1 cellular context compared by ENCODE assay signal in the genomic region with DNA sequence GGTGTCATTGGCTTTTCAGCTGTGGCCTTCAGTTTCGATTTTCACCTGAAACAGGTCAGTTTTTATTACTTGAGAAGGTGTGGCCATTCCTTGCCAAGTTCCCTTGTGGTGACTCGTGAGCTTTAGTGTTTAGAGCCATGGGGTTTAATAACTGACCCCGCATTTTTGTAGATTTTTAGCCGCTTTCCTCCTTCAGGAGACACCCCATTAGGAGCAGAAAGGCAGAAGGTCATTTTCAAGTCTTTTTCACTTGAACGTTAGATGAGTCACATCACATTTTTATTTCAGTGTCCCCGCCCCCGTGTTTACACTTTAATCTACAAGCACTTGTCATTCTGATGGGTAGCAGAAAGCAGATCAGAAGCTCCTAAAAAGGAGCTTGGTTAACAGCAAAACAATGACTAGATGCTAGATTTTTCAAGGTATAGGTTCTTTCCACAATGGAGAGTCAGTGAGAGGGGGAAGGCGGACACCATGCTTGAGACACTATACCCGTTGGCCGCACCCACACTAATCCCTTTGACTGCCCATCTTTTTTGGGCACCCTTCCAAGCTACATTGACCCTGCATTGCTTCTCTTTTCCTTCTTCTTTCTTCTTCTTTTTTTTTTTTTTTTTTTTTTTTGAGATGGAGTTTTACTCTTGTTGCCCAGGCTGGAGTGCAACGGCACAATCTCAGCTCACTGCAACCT.
TF ChIP-seq lines count a peak whose summit lies in the region.

No MANE protein-coding gene starts in this region.

TF ChIP-seq in GM23338, 12 proteins besides CTCF, POLR2A, EP300 and RAD21 (continued from another document):
- TF ChIP-seq, protein P1, sequence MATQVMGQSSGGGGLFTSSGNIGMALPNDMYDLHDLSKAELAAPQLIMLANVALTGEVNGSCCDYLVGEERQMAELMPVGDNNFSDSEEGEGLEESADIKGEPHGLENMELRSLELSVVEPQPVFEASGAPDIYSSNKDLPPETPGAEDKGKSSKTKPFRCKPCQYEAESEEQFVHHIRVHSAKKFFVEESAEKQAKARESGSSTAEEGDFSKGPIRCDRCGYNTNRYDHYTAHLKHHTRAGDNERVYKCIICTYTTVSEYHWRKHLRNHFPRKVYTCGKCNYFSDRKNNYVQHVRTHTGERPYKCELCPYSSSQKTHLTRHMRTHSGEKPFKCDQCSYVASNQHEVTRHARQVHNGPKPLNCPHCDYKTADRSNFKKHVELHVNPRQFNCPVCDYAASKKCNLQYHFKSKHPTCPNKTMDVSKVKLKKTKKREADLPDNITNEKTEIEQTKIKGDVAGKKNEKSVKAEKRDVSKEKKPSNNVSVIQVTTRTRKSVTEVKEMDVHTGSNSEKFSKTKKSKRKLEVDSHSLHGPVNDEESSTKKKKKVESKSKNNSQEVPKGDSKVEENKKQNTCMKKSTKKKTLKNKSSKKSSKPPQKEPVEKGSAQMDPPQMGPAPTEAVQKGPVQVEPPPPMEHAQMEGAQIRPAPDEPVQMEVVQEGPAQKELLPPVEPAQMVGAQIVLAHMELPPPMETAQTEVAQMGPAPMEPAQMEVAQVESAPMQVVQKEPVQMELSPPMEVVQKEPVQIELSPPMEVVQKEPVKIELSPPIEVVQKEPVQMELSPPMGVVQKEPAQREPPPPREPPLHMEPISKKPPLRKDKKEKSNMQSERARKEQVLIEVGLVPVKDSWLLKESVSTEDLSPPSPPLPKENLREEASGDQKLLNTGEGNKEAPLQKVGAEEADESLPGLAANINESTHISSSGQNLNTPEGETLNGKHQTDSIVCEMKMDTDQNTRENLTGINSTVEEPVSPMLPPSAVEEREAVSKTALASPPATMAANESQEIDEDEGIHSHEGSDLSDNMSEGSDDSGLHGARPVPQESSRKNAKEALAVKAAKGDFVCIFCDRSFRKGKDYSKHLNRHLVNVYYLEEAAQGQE (IDR thresholded peaks at IDR 0.05; ENCODE audit: unreplicated experiment): no peak
- TF ChIP-seq, protein P2, sequence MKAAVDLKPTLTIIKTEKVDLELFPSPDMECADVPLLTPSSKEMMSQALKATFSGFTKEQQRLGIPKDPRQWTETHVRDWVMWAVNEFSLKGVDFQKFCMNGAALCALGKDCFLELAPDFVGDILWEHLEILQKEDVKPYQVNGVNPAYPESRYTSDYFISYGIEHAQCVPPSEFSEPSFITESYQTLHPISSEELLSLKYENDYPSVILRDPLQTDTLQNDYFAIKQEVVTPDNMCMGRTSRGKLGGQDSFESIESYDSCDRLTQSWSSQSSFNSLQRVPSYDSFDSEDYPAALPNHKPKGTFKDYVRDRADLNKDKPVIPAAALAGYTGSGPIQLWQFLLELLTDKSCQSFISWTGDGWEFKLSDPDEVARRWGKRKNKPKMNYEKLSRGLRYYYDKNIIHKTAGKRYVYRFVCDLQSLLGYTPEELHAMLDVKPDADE (IDR thresholded peaks at IDR 0.05): no peak
- no peak for TF ChIP-seq POLR2AphosphoS5 (IDR thresholded peaks at IDR 0.05; ENCODE audit: low read depth)
- no peak for TF ChIP-seq ZNF331 (CRISPR knock-in tag; IDR thresholded peaks at IDR 0.05; ENCODE audit: low read depth)
- TF ChIP-seq, protein P3, sequence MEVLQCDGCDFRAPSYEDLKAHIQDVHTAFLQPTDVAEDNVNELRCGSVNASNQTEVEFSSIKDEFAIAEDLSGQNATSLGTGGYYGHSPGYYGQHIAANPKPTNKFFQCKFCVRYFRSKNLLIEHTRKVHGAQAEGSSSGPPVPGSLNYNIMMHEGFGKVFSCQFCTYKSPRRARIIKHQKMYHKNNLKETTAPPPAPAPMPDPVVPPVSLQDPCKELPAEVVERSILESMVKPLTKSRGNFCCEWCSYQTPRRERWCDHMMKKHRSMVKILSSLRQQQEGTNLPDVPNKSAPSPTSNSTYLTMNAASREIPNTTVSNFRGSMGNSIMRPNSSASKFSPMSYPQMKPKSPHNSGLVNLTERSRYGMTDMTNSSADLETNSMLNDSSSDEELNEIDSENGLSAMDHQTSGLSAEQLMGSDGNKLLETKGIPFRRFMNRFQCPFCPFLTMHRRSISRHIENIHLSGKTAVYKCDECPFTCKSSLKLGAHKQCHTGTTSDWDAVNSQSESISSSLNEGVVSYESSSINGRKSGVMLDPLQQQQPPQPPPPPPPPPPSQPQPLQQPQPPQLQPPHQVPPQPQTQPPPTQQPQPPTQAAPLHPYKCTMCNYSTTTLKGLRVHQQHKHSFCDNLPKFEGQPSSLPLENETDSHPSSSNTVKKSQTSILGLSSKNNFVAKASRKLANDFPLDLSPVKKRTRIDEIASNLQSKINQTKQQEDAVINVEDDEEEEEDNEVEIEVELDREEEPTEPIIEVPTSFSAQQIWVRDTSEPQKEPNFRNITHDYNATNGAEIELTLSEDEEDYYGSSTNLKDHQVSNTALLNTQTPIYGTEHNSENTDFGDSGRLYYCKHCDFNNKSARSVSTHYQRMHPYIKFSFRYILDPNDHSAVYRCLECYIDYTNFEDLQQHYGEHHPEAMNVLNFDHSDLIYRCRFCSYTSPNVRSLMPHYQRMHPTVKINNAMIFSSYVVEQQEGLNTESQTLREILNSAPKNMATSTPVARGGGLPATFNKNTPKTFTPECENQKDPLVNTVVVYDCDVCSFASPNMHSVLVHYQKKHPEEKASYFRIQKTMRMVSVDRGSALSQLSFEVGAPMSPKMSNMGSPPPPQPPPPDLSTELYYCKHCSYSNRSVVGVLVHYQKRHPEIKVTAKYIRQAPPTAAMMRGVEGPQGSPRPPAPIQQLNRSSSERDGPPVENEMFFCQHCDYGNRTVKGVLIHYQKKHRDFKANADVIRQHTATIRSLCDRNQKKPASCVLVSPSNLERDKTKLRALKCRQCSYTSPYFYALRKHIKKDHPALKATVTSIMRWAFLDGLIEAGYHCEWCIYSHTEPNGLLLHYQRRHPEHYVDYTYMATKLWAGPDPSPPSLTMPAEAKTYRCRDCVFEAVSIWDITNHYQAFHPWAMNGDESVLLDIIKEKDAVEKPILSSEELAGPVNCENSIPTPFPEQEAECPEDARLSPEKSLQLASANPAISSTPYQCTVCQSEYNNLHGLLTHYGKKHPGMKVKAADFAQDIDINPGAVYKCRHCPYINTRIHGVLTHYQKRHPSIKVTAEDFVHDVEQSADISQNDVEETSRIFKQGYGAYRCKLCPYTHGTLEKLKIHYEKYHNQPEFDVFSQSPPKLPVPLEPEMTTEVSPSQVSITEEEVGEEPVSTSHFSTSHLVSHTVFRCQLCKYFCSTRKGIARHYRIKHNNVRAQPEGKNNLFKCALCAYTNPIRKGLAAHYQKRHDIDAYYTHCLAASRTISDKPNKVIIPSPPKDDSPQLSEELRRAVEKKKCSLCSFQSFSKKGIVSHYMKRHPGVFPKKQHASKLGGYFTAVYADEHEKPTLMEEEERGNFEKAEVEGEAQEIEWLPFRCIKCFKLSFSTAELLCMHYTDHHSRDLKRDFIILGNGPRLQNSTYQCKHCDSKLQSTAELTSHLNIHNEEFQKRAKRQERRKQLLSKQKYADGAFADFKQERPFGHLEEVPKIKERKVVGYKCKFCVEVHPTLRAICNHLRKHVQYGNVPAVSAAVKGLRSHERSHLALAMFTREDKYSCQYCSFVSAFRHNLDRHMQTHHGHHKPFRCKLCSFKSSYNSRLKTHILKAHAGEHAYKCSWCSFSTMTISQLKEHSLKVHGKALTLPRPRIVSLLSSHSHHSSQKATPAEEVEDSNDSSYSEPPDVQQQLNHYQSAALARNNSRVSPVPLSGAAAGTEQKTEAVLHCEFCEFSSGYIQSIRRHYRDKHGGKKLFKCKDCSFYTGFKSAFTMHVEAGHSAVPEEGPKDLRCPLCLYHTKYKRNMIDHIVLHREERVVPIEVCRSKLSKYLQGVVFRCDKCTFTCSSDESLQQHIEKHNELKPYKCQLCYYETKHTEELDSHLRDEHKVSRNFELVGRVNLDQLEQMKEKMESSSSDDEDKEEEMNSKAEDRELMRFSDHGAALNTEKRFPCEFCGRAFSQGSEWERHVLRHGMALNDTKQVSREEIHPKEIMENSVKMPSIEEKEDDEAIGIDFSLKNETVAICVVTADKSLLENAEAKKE (CRISPR knock-in tag; IDR thresholded peaks at IDR 0.05): no peak
